34 cellular contexts compared by ENCODE assay signal in the genomic region with DNA sequence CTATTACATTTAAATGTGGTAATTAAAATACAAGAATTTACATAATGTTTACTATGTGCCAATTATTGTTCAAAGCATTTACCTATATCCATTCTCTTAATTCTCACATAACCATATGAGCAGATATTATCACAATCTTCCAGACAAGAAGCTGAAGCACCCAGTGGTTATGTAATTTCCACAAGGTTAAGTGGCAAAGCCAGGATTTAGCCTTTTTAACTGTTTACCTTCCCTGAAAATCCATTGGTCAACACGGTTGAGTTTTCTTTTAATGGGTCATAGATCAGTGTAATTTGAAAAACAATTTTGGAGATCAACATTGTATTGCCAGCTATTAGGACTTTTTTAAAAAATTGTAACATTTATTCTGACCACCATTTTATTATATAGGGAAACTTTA.
"Had no signal": no experiment of that assay in that cellular context is flagged by ENCODE, and none has a peak within 500 bp of the region (broad histone marks: within the 10 kb centered on the region; RNA-seq: fewer than 3 reads in every experiment).

No MANE protein-coding gene starts in this region.

- DNase-seq: Karpas-422, Kasumi-1, MG63, MM.1S, MV-4-11, NCI-H1048, NCI-H1092, NCI-H1092 treated with DMSO at 0.1 percent for 48 hours, NCI-H1105, NCI-H1105 treated with DMSO at 0.1 percent for 48 hours, NCI-H1417 treated with DMSO at 0.1 percent for 48 hours, NCI-H1436, NCI-H1436 treated with DMSO at 0.1 percent for 48 hours, NCI-H146, NCI-H1694, NCI-H187, NCI-H187 treated with DMSO at 0.1 percent for 48 hours, NCI-H1930, NCI-H2029, NCI-H2029 treated with DMSO at 0.1 percent for 48 hours, NCI-H2081, NCI-H2081 treated with DMSO at 0.1 percent for 48 hours, NCI-H2107, NCI-H2171, NCI-H2171 treated with DMSO at 0.1 percent for 48 hours, NCI-H2227 treated with DMSO at 0.1 percent for 48 hours, NCI-H226, NCI-H345, NCI-H446, NCI-H446 treated with DMSO at 0.1 percent for 48 hours, NCI-H510A, NCI-H510A treated with DMSO at 0.1 percent for 48 hours, NCI-H524, NCI-H524 treated with DMSO at 0.1 percent for 48 hours had no signal

- H3K27me3 ChIP-seq: MG63 had no signal

- H3K36me3 ChIP-seq: MG63 had no signal

- H3K4me3 ChIP-seq: MG63 had no signal

- H3K9me3 ChIP-seq: MG63 had no signal
